ENCODE assay signal across 8 cellular contexts in genomic region chr1:212928323-212929281, GRCh38. TPM values are rescaled to one million over a fixed set of nuclear protein-coding genes. Genes with fewer than 3 reads are reported as not detected.
A peak's percentile ranks its signal among the peaks of the same experiment; 100 is the strongest.
DNase-seq lines count a peak whose midpoint lies in the region; ATAC-seq and TF ChIP-seq lines count a peak whose summit lies in the region.
"Had no signal": no experiment of that assay in that cellular context is flagged by ENCODE, and none has a peak within 500 bp of the region (broad histone marks: within the 10 kb centered on the region; RNA-seq: fewer than 3 reads in every experiment).

No MANE protein-coding gene starts in this region.

- no peaks in the 10 kb centered on the region for H3K36me3 ChIP-seq in prostate gland

- no peak overlapping the region for H3K4me3 Mint-ChIP-seq in Calu3 (ENCODE audit: low read depth, unreplicated experiment)
- H3K4me3 Mint-ChIP-seq in activated CD4-positive, alpha-beta T cell treated with anti-CD3 and anti-CD28 coated beads for 36 hours: no peak overlapping the region

- H3K36me3 Mint-ChIP-seq in Calu3 (ENCODE audit: insufficient read depth, unreplicated experiment): no peaks in the 10 kb centered on the region
- H3K36me3 Mint-ChIP-seq in activated CD4-positive, alpha-beta T cell treated with anti-CD3 and anti-CD28 coated beads for 36 hours (ENCODE audit: low read depth): no peaks in the 10 kb centered on the region

- intact Hi-C loops in prostate gland (cut with DNase I): no loop called here
- intact Hi-C loops in Calu3 (cut with micrococcal nuclease; ENCODE audit: unreplicated experiment): no loop called here
- intact Hi-C loops in activated CD4-positive, alpha-beta T cell treated with anti-CD3 and anti-CD28 coated beads for 36 hours (cut with DNase I, micrococcal nuclease): no loop called here

- BruUV-seq in Calu3 (replicated peaks; lab: Mats Ljungman, UMichigan): no TSS peak

- H3K4me1 ChIP-seq in prostate gland (replicated peaks): no peaks in the 10 kb centered on the region

- TF ChIP-seq CTCF in VCaP (conservative IDR thresholded peaks at IDR 0.05) (no peak), prostate gland (IDR thresholded peaks at IDR 0.05) (no peak), Calu3 (IDR thresholded peaks at IDR 0.05; ENCODE audit: unreplicated experiment) (no peak)

- H3K4me1 Mint-ChIP-seq in Calu3 (ENCODE audit: low read depth, unreplicated experiment): no peaks in the 10 kb centered on the region
- no peaks in the 10 kb centered on the region for H3K4me1 Mint-ChIP-seq in activated CD4-positive, alpha-beta T cell treated with anti-CD3 and anti-CD28 coated beads for 36 hours

- H3K27me3 Mint-ChIP-seq in Calu3 (ENCODE audit: unreplicated experiment): peaks cover 14% of the 10 kb centered on the region
- H3K27me3 Mint-ChIP-seq in activated CD4-positive, alpha-beta T cell treated with anti-CD3 and anti-CD28 coated beads for 36 hours: no peaks in the 10 kb centered on the region

- no peak for TF ChIP-seq POLR2A in prostate gland (IDR thresholded peaks at IDR 0.05)

- 21% methylated on average over 10 of the region's 10 CpGs for WGBS in prostate gland

- no peaks in the 10 kb centered on the region for H3K27me3 ChIP-seq in prostate gland (replicated peaks; ENCODE audit: insufficient read depth)

- DNase-seq in prostate gland (ENCODE audit: low spot score) (no peak), Calu3 (no peak)
- DNase-seq in stimulated activated CD4-positive, alpha-beta T cell treated with anti-CD3 and anti-CD28 coated beads, Interleukin-4, amount 100 ng/mL, for 24 hours: no peak
- DNase-seq in activated CD4-positive, alpha-beta T cell treated with anti-CD3 and anti-CD28 coated beads for 36 hours: no peak
- DNase-seq: Karpas-422 had no signal

- peak overlapping the region; percentile 66 for H3K27ac ChIP-seq in VCaP
- H3K27ac ChIP-seq in prostate gland: peak overlapping the region; percentile 39 to 49

- H3K27ac Mint-ChIP-seq in Calu3 (ENCODE audit: unreplicated experiment): no peak overlapping the region
- no peak overlapping the region for H3K27ac Mint-ChIP-seq in activated CD4-positive, alpha-beta T cell treated with anti-CD3 and anti-CD28 coated beads for 36 hours

- no peaks in the 10 kb centered on the region for H3K9me3 ChIP-seq in prostate gland

- ATAC-seq in GM19397 (IDR thresholded peaks at IDR 0.05; ENCODE audit: unreplicated experiment): peak; percentile 48
- ATAC-seq in HG02938 (IDR thresholded peaks at IDR 0.05; ENCODE audit: unreplicated experiment): peak; percentile 48
- no peak for ATAC-seq in activated CD4-positive, alpha-beta T cell treated with anti-CD3 and anti-CD28 coated beads for 36 hours

- no peak overlapping the region for H3K4me3 ChIP-seq in prostate gland

- H3K9me3 Mint-ChIP-seq in Calu3 (ENCODE audit: low read depth, unreplicated experiment): no peaks in the 10 kb centered on the region
- no peaks in the 10 kb centered on the region for H3K9me3 Mint-ChIP-seq in activated CD4-positive, alpha-beta T cell treated with anti-CD3 and anti-CD28 coated beads for 36 hours (ENCODE audit: low read depth)

- POLR2A ChIA-PET in activated CD4-positive, alpha-beta T cell treated with anti-CD3 and anti-CD28 coated beads for 36 hours (lab: Charles Lee): no interaction called here

- CTCF ChIA-PET in Calu3 (lab: Charles Lee): interaction anchor here (0.5 kb wide), 1 partner anchor 123 kb away, joined by 5 read pairs; no protein-coding TSS in a partner anchor
- CTCF ChIA-PET in activated CD4-positive, alpha-beta T cell treated with anti-CD3 and anti-CD28 coated beads for 36 hours (lab: Charles Lee): interaction anchor here (0.6 to 1.4 kb wide), 4 partner anchors 22 to 66 kb away, joined by 3 read pairs; no protein-coding TSS in a partner anchor

RNA-seq across cellular contexts. Expression of gene VASH2, which starts 21.7 kb away (rescaled TPM):
- total RNA-seq in prostate gland: 1 to 10 TPM; 2.6 to 2.7 TPM
- total RNA-seq in Calu3 (2022): 4.7 and 5.8 TPM in 2 replicates
- under 1 TPM; 0.34 to 0.53 TPM for total RNA-seq in activated CD4-positive, alpha-beta T cell treated with anti-CD3 and anti-CD28 coated beads for 36 hours
